Comparison of ENCODE assay signal across 17 cellular contexts in genomic region chr17:64393000-64393402, GRCh38. TPM values are rescaled to one million over a fixed set of nuclear protein-coding genes. Genes with fewer than 3 reads are reported as not detected.
DNase-seq lines count a peak whose midpoint lies in the region; ATAC-seq lines count a peak whose summit lies in the region.
"Had no signal": no experiment of that assay in that cellular context is flagged by ENCODE, and none has a peak within 500 bp of the region (broad histone marks: within the 10 kb centered on the region; RNA-seq: fewer than 3 reads in every experiment).

No MANE protein-coding gene starts in this region.

- H3K23ac ChIP-seq in mesenchymal stem cell (ENCODE audit: low read length in 2 of 2), result no peak overlapping the region

- H3K36me3 ChIP-seq in mesenchymal stem cell (ENCODE audit: control insufficient read depth in 1 of 2, insufficient read depth in 2 of 2, low read depth in 1 of 2, low read length in 2 of 2), result peaks cover 0 to 62% of the 10 kb centered on the region in 2 experiments
- H3K36me3 ChIP-seq: transverse colon had no signal

- WGBS in mesenchymal stem cell, result 89% methylated on average over 14 of the region's 14 CpGs

- no peak overlapping the region for H3K4ac ChIP-seq in mesenchymal stem cell (ENCODE audit: low read depth in 1 of 2, low read length in 2 of 2)

- peaks cover 63% of the 10 kb centered on the region for H3K4me1 Mint-ChIP-seq in activated CD4-positive, alpha-beta T cell treated with anti-CD3 and anti-CD28 coated beads, Interleukin-2, amount 10 ng/mL, durations not matched to agents 7 days and 5 days
- H3K4me1 Mint-ChIP-seq in activated CD8-positive, alpha-beta memory T cell treated with anti-CD3 and anti-CD28 coated beads, Interleukin-2, amount 10 ng/mL, durations not matched to agents 7 days and 5 days, result peaks cover 57% of the 10 kb centered on the region
- peaks cover 63% of the 10 kb centered on the region for H3K4me1 Mint-ChIP-seq in dendritic cell treated with granulocyte-macrophage colony-stimulating factor and Interleukin-4, amounts not matched to agents 40 ng/mL and 50 ng/mL, for 4 days (ENCODE audit: low read depth)

- peaks cover 10% of the 10 kb centered on the region for H3K36me3 Mint-ChIP-seq in activated CD4-positive, alpha-beta T cell treated with anti-CD3 and anti-CD28 coated beads, Interleukin-2, amount 10 ng/mL, durations not matched to agents 7 days and 5 days (ENCODE audit: low read depth)
- H3K36me3 Mint-ChIP-seq in activated CD8-positive, alpha-beta memory T cell treated with anti-CD3 and anti-CD28 coated beads, Interleukin-2, amount 10 ng/mL, durations not matched to agents 7 days and 5 days, result peaks cover 32% of the 10 kb centered on the region
- peaks cover 30% of the 10 kb centered on the region for H3K36me3 Mint-ChIP-seq in dendritic cell treated with granulocyte-macrophage colony-stimulating factor and Interleukin-4, amounts not matched to agents 40 ng/mL and 50 ng/mL, for 4 days (ENCODE audit: low read depth)

- ATAC-seq in activated CD8-positive, alpha-beta memory T cell treated with anti-CD3 and anti-CD28 coated beads, Interleukin-2, amount 10 ng/mL, durations not matched to agents 7 days and 5 days, result peak; percentile 64
- ATAC-seq in HG02870 (IDR thresholded peaks at IDR 0.05; ENCODE audit: unreplicated experiment) (no peak), GM19035 (IDR thresholded peaks at IDR 0.05; ENCODE audit: unreplicated experiment) (no peak)
- ATAC-seq: A549, esophagus mucosa, sciatic nerve had no signal

- H3K27ac ChIP-seq in mesenchymal stem cell (ENCODE audit: low read length, poor library complexity, severe bottlenecking), result no peak overlapping the region
- H3K27ac ChIP-seq: A549, hepatocyte, transverse colon had no signal

- no peaks in the 10 kb centered on the region for H3K9me3 ChIP-seq in mesenchymal stem cell (ENCODE audit: control insufficient read depth, low read length)
- H3K9me3 ChIP-seq: A549, transverse colon had no signal

- no peak overlapping the region for H3K9ac ChIP-seq in mesenchymal stem cell (ENCODE audit: low read length)

- H4K8ac ChIP-seq in mesenchymal stem cell (ENCODE audit: low read length), result no peak overlapping the region

- no peak overlapping the region for H2BK15ac ChIP-seq in mesenchymal stem cell (ENCODE audit: low read depth, poor library complexity, severe bottlenecking)

- peak; percentile 22 for DNase-seq in activated CD4-positive, alpha-beta T cell treated with anti-CD3 and anti-CD28 coated beads, Interleukin-2, amount 10 ng/mL, durations not matched to agents 7 days and 5 days
- no peak for DNase-seq in activated CD4-positive, alpha-beta T cell treated with anti-CD3 and anti-CD28 coated beads, Interleukin-2, amount 50 U/mL, for 1 hour
- DNase-seq in activated CD8-positive, alpha-beta memory T cell treated with anti-CD3 and anti-CD28 coated beads, Interleukin-2, amount 10 ng/mL, durations not matched to agents 7 days and 5 days, result peak; percentile 68
- DNase-seq in stimulated activated CD8-positive, alpha-beta memory T cell treated with anti-CD3 and anti-CD28 coated beads, Interleukin-4, amount 100 ng/mL, for 24 hours (ENCODE audit: low read depth), result peak; percentile 27
- no peak for DNase-seq in mesenchymal stem cell
- DNase-seq: activated gamma-delta T cell treated with Interleukin-2 at 50 U/mL for 16 hours, Kasumi-1, NCI-H187, RPMI8226, transverse colon had no signal

- CTCF ChIA-PET in activated CD4-positive, alpha-beta T cell treated with anti-CD3 and anti-CD28 coated beads, Interleukin-2, amount 10 ng/mL, durations not matched to agents 7 days and 5 days (lab: Charles Lee), result interaction anchor here (1.3 to 2.0 kb wide), 2 partner anchors 9 to 20 kb away, joined by 3 to 4 read pairs; no protein-coding TSS in a partner anchor
- CTCF ChIA-PET in activated CD8-positive, alpha-beta memory T cell treated with anti-CD3 and anti-CD28 coated beads, Interleukin-2, amount 10 ng/mL, durations not matched to agents 7 days and 5 days (lab: Charles Lee), result interaction anchor here (1.5 to 5.4 kb wide), 4 partner anchors 24 to 72 kb away, joined by 3 to 20 read pairs (median 6); no protein-coding TSS in a partner anchor

- H3K9me3 Mint-ChIP-seq in activated CD4-positive, alpha-beta T cell treated with anti-CD3 and anti-CD28 coated beads, Interleukin-2, amount 10 ng/mL, durations not matched to agents 7 days and 5 days, result peaks cover 2% of the 10 kb centered on the region
- no peaks in the 10 kb centered on the region for H3K9me3 Mint-ChIP-seq in activated CD8-positive, alpha-beta memory T cell treated with anti-CD3 and anti-CD28 coated beads, Interleukin-2, amount 10 ng/mL, durations not matched to agents 7 days and 5 days (ENCODE audit: low read depth)
- H3K9me3 Mint-ChIP-seq in dendritic cell treated with granulocyte-macrophage colony-stimulating factor and Interleukin-4, amounts not matched to agents 40 ng/mL and 50 ng/mL, for 4 days, result no peaks in the 10 kb centered on the region

- peak overlapping the region; percentile 47 for H3K4me3 Mint-ChIP-seq in activated CD4-positive, alpha-beta T cell treated with anti-CD3 and anti-CD28 coated beads, Interleukin-2, amount 10 ng/mL, durations not matched to agents 7 days and 5 days
- peak overlapping the region; percentile 76 for H3K4me3 Mint-ChIP-seq in activated CD8-positive, alpha-beta memory T cell treated with anti-CD3 and anti-CD28 coated beads, Interleukin-2, amount 10 ng/mL, durations not matched to agents 7 days and 5 days
- no peak overlapping the region for H3K4me3 Mint-ChIP-seq in dendritic cell treated with granulocyte-macrophage colony-stimulating factor and Interleukin-4, amounts not matched to agents 40 ng/mL and 50 ng/mL, for 4 days

- H2BK120ac ChIP-seq in mesenchymal stem cell (ENCODE audit: low read depth, low read length), result no peak overlapping the region

- H4K91ac ChIP-seq in mesenchymal stem cell (ENCODE audit: low read length), result no peak overlapping the region

- intact Hi-C loops in dendritic cell treated with granulocyte-macrophage colony-stimulating factor and Interleukin-4, amounts not matched to agents 40 ng/mL and 50 ng/mL, for 4 days (cut with micrococcal nuclease), result no loop called here

- H3K4me2 ChIP-seq in mesenchymal stem cell (ENCODE audit: low read length, poor library complexity, severe bottlenecking), result no peak overlapping the region
- H3K4me2 ChIP-seq: A549, hepatocyte had no signal

- no peaks in the 10 kb centered on the region for H3K27me3 Mint-ChIP-seq in activated CD4-positive, alpha-beta T cell treated with anti-CD3 and anti-CD28 coated beads, Interleukin-2, amount 10 ng/mL, durations not matched to agents 7 days and 5 days
- no peaks in the 10 kb centered on the region for H3K27me3 Mint-ChIP-seq in activated CD8-positive, alpha-beta memory T cell treated with anti-CD3 and anti-CD28 coated beads, Interleukin-2, amount 10 ng/mL, durations not matched to agents 7 days and 5 days
- no peaks in the 10 kb centered on the region for H3K27me3 Mint-ChIP-seq in dendritic cell treated with granulocyte-macrophage colony-stimulating factor and Interleukin-4, amounts not matched to agents 40 ng/mL and 50 ng/mL, for 4 days

- POLR2A ChIA-PET in activated CD4-positive, alpha-beta T cell treated with anti-CD3 and anti-CD28 coated beads, Interleukin-2, amount 10 ng/mL, durations not matched to agents 7 days and 5 days (lab: Charles Lee), result no interaction called here

- H2AFZ ChIP-seq in mesenchymal stem cell (ENCODE audit: low read depth, low read length), result no peak overlapping the region
- H2AFZ ChIP-seq: hepatocyte had no signal

- H3K27ac Mint-ChIP-seq in activated CD4-positive, alpha-beta T cell treated with anti-CD3 and anti-CD28 coated beads, Interleukin-2, amount 10 ng/mL, durations not matched to agents 7 days and 5 days, result peak overlapping the region; percentile 94
- H3K27ac Mint-ChIP-seq in activated CD8-positive, alpha-beta memory T cell treated with anti-CD3 and anti-CD28 coated beads, Interleukin-2, amount 10 ng/mL, durations not matched to agents 7 days and 5 days, result peak overlapping the region; percentile 92
- H3K27ac Mint-ChIP-seq in dendritic cell treated with granulocyte-macrophage colony-stimulating factor and Interleukin-4, amounts not matched to agents 40 ng/mL and 50 ng/mL, for 4 days, result peak overlapping the region; percentile 92

- H2BK12ac ChIP-seq in mesenchymal stem cell (ENCODE audit: low read length in 2 of 2), result no peak overlapping the region

- H3K18ac ChIP-seq in mesenchymal stem cell (ENCODE audit: low read depth in 1 of 2, low read length in 2 of 2), result no peak overlapping the region

- H3K27me3 ChIP-seq in mesenchymal stem cell (ENCODE audit: control insufficient read depth in 1 of 2, insufficient read depth in 1 of 2, low read length in 2 of 2), result no peaks in the 10 kb centered on the region
- H3K27me3 ChIP-seq: hepatocyte, transverse colon had no signal

- no peaks in the 10 kb centered on the region for H3K79me1 ChIP-seq in mesenchymal stem cell (replicated peaks; ENCODE audit: low read length, poor library complexity, severe bottlenecking)

- H3K14ac ChIP-seq in mesenchymal stem cell (ENCODE audit: low read length in 2 of 2), result no peak overlapping the region

- H2AK5ac ChIP-seq in mesenchymal stem cell (ENCODE audit: low read length, severe bottlenecking), result no peak overlapping the region

- H3K4me1 ChIP-seq in mesenchymal stem cell (ENCODE audit: control insufficient read depth, insufficient read depth, low read depth, low read length), result peaks cover 4% of the 10 kb centered on the region

- no peak overlapping the region for H2BK5ac ChIP-seq in mesenchymal stem cell (ENCODE audit: low read depth, low read length, poor library complexity, severe bottlenecking)

- no peak overlapping the region for H3K4me3 ChIP-seq in mesenchymal stem cell (ENCODE audit: insufficient read depth in 1 of 2, low read depth in 1 of 2, low read length in 2 of 2)
- H3K4me3 ChIP-seq: A549, hepatocyte, transverse colon had no signal

RNA-seq across cellular contexts. Expression of gene PECAM1, which starts 2.3 kb away (rescaled TPM):
- 10 to 100 TPM; 18.7 to 19.0 TPM for total RNA-seq in activated CD4-positive, alpha-beta T cell treated with anti-CD3 and anti-CD28 coated beads, Interleukin-2, amount 10 ng/mL, durations not matched to agents 7 days and 5 days
- total RNA-seq in activated CD8-positive, alpha-beta memory T cell treated with anti-CD3 and anti-CD28 coated beads, Interleukin-2, amount 10 ng/mL, durations not matched to agents 7 days and 5 days, result 100 to 1,000 TPM; 116 to 124 TPM
- polyA plus RNA-seq in mesenchymal stem cell (2013, experiment 1 of 2), result 0.18 TPM
- 0.66 TPM for polyA plus RNA-seq in mesenchymal stem cell (2013, experiment 2 of 2)

RNA-seq across cellular contexts. Expression of gene MILR1, which starts 55.9 kb away (rescaled TPM):
- under 1 TPM in 1 of 2 experiments, not detected in 1; 0.27 TPM for total RNA-seq in activated CD4-positive, alpha-beta T cell treated with anti-CD3 and anti-CD28 coated beads, Interleukin-2, amount 10 ng/mL, durations not matched to agents 7 days and 5 days
- under 1 TPM in 1 of 2 experiments, not detected in 1; 0.82 TPM for total RNA-seq in activated CD8-positive, alpha-beta memory T cell treated with anti-CD3 and anti-CD28 coated beads, Interleukin-2, amount 10 ng/mL, durations not matched to agents 7 days and 5 days
- polyA plus RNA-seq in mesenchymal stem cell (2013, experiment 1 of 2), result 6.6 TPM
- polyA plus RNA-seq in mesenchymal stem cell (2013, experiment 2 of 2), result 7.6 TPM

Comparison
In these comparisons a context has a peak if more than half of its experiments do, and no peak if none do; other contexts are left out.
1. DNase-seq: peak in activated CD4-positive, alpha-beta T cell treated with anti-CD3 and anti-CD28 coated beads, Interleukin-2, amount 10 ng/mL, durations not matched to agents 7 days and 5 days (single experiment), activated CD8-positive, alpha-beta memory T cell treated with anti-CD3 and anti-CD28 coated beads, Interleukin-2, amount 10 ng/mL, durations not matched to agents 7 days and 5 days (single experiment) and stimulated activated CD8-positive, alpha-beta memory T cell treated with anti-CD3 and anti-CD28 coated beads, Interleukin-4, amount 100 ng/mL, for 24 hours (single experiment); none in activated CD4-positive, alpha-beta T cell treated with anti-CD3 and anti-CD28 coated beads, Interleukin-2, amount 50 U/mL, for 1 hour (single experiment) and mesenchymal stem cell (single experiment).
2. RNA of gene PECAM1, which starts 2.3 kb away (total RNA-seq): 116 to 124 TPM in activated CD8-positive, alpha-beta memory T cell treated with anti-CD3 and anti-CD28 coated beads, Interleukin-2, amount 10 ng/mL, durations not matched to agents 7 days and 5 days; 18.7 to 19.0 TPM in activated CD4-positive, alpha-beta T cell treated with anti-CD3 and anti-CD28 coated beads, Interleukin-2, amount 10 ng/mL, durations not matched to agents 7 days and 5 days; every median in the first group is over 4 times any median in the second.
3. Peak in every context shown above with its lines, with median percentiles within 50 percentile points of each other: H3K27ac Mint-ChIP-seq.